19 cellular contexts compared by ENCODE assay signal in the genomic region with DNA sequence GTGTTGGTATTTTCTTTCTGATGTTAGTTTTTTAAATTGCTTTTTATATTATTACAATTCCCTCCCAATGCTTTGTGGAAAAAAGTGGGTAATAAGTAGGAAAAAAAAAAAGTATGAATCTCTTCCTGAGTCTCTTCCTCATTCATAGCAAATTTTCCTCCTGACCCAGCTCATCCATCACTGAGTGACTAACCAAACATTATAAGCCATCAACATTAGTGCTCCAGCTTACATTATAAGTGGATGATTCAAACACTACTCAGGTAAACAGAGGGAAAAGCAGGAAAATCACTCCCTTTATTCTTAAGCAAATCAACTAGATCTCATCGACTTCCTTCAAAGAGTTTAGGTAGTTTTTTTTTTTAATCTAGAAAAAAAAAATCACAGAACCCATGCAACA. TPM values are rescaled to one million over a fixed set of nuclear protein-coding genes. Genes with fewer than 3 reads are reported as not detected.
A peak's percentile ranks its signal among the peaks of the same experiment; 100 is the strongest.
DNase-seq lines count a peak whose midpoint lies in the region; ATAC-seq and TF ChIP-seq lines count a peak whose summit lies in the region.
"Had no signal": no experiment of that assay in that cellular context is flagged by ENCODE, and none has a peak within 500 bp of the region (broad histone marks: within the 10 kb centered on the region; RNA-seq: fewer than 3 reads in every experiment).

No MANE protein-coding gene starts in this region.

- H3K27ac ChIP-seq in endodermal cell (ENCODE audit: low read depth, low read length) = no peak overlapping the region

- no CpG with 5 or more reads among the region's 1 CpG for WGBS in endodermal cell (ENCODE audit: insufficient coverage in 1 of 2, insufficient read length in 1 of 2), 2 experiments

- H3K9me3 ChIP-seq in endodermal cell (ENCODE audit: control insufficient read depth, low read length) = peaks cover 42% of the 10 kb centered on the region

- no peaks in the 10 kb centered on the region for H3K27me3 ChIP-seq in endodermal cell (ENCODE audit: control insufficient read depth, insufficient read depth, low read length, poor library complexity, severe bottlenecking)

- DNase-seq in DMS53 (lab: John Stamatoyannopoulos, UW) (peak; percentile 83), HT1080 (ENCODE audit: low read depth) (peak; percentile 60), epithelial cell of esophagus (ENCODE audit: low read depth) (peak; percentile 75), kidney tubule cell (ENCODE audit: low spot score) (peak; percentile 80), NCI-H345 treated with DMSO at 0.1 percent for 48 hours (lab: John Stamatoyannopoulos, UW; ENCODE audit: unreplicated experiment) (no peak), endodermal cell (no peak), mesenteric fat pad (ENCODE audit: low spot score) (no peak)
- no peak for DNase-seq in stimulated activated naive CD8-positive, alpha-beta T cell treated with anti-CD3 and anti-CD28 coated beads, Interleukin-15, amount 100 ng/mL, for 72 hours
- DNase-seq: CD8-positive, alpha-beta T cell; DND-41; GDM1; Kasumi-1; NCI-H1436 treated with DMSO at 0.1 percent for 48 hours; NCI-H2081 treated with DMSO at 0.1 percent for 48 hours; NCI-H524 had no signal

- H3K4me1 ChIP-seq in endodermal cell (ENCODE audit: control insufficient read depth, insufficient read depth, low read length) = no peaks in the 10 kb centered on the region

- ATAC-seq in stimulated activated naive CD8-positive, alpha-beta T cell treated with anti-CD3 and anti-CD28 coated beads, Interleukin-15, amount 100 ng/mL, for 72 hours = no peak
- ATAC-seq: CD8-positive, alpha-beta T cell; GM23338; Panc1; Right ventricle myocardium inferior had no signal

- H3K9me3 Mint-ChIP-seq in endodermal cell = peaks cover 37% of the 10 kb centered on the region
- H3K9me3 Mint-ChIP-seq in stimulated activated naive CD8-positive, alpha-beta T cell treated with anti-CD3 and anti-CD28 coated beads, Interleukin-15, amount 100 ng/mL, for 72 hours = peaks cover 16 to 41% of the 10 kb centered on the region in 2 donors

- TF ChIP-seq CTCF in epithelial cell of esophagus (IDR thresholded peaks at IDR 0.05; ENCODE audit: insufficient read depth, low read depth, low read length, missing control alignments) (no peak), endodermal cell (conservative IDR thresholded peaks at IDR 0.05) (no peak)

- H3K9ac ChIP-seq in endodermal cell (ENCODE audit: extremely low read depth, low read length, poor library complexity, severe bottlenecking) = no peak overlapping the region

- H3K27ac Mint-ChIP-seq in endodermal cell = no peak overlapping the region
- no peak overlapping the region for H3K27ac Mint-ChIP-seq in stimulated activated naive CD8-positive, alpha-beta T cell treated with anti-CD3 and anti-CD28 coated beads, Interleukin-15, amount 100 ng/mL, for 72 hours
- H3K27ac Mint-ChIP-seq: CD8-positive, alpha-beta T cell; GM23338; IgD-negative memory B cell had no signal

- H3K4me3 ChIP-seq in epithelial cell of esophagus (ENCODE audit: low read length) (no peak overlapping the region), endodermal cell (ENCODE audit: low read length) (no peak overlapping the region)
- H3K4me3 ChIP-seq: GM23338 had no signal

- H3K27me3 Mint-ChIP-seq in endodermal cell (ENCODE audit: insufficient read depth) = no peaks in the 10 kb centered on the region
- no peaks in the 10 kb centered on the region for H3K27me3 Mint-ChIP-seq in stimulated activated naive CD8-positive, alpha-beta T cell treated with anti-CD3 and anti-CD28 coated beads, Interleukin-15, amount 100 ng/mL, for 72 hours

- H3K4me3 Mint-ChIP-seq in endodermal cell = no peak overlapping the region
- no peak overlapping the region for H3K4me3 Mint-ChIP-seq in stimulated activated naive CD8-positive, alpha-beta T cell treated with anti-CD3 and anti-CD28 coated beads, Interleukin-15, amount 100 ng/mL, for 72 hours
- H3K4me3 Mint-ChIP-seq: CD8-positive, alpha-beta T cell; GM23338; IgD-negative memory B cell had no signal

- H3K36me3 ChIP-seq in endodermal cell (ENCODE audit: control insufficient read depth, insufficient read depth, low read length) = no peaks in the 10 kb centered on the region

- H3K36me3 Mint-ChIP-seq in endodermal cell (ENCODE audit: low read depth) = peaks cover 4% of the 10 kb centered on the region
- H3K36me3 Mint-ChIP-seq: IgD-negative memory B cell had no signal

- H3K4me1 Mint-ChIP-seq in endodermal cell = no peaks in the 10 kb centered on the region
- H3K4me1 Mint-ChIP-seq in stimulated activated naive CD8-positive, alpha-beta T cell treated with anti-CD3 and anti-CD28 coated beads, Interleukin-15, amount 100 ng/mL, for 72 hours = no peaks in the 10 kb centered on the region
- H3K4me1 Mint-ChIP-seq: IgD-negative memory B cell had no signal

RNA-seq across cellular contexts. Expression of gene SAMD13, which starts 15.4 kb away (rescaled TPM):
- 0.47 and 0.79 TPM in 2 replicates for total RNA-seq in HT1080 (2014; rRNA removed; shearing (Covaris generic))
- polyA plus RNA-seq in HT1080 (2015; cell fraction: cytosol; rRNA removed) = 1.2 and 1.4 TPM in 2 replicates
- 0.22 and 1.6 TPM in 2 replicates for polyA plus RNA-seq in HT1080 (2015; cell fraction: nucleus; rRNA removed)
- total RNA-seq in endodermal cell (1 to 10 TPM; 1.8 to 2.5 TPM), mesenteric fat pad (0.61 TPM)
- polyA plus RNA-seq in endodermal cell (2013, experiment 1 of 2) = 4.2 TPM
- 4.1 TPM for polyA plus RNA-seq in endodermal cell (2013, experiment 2 of 2)
- total RNA-seq: CD8-positive, alpha-beta T cell had no signal
- polyA plus RNA-seq: IgD-negative memory B cell had no signal

Comparison
In these comparisons a context has a peak if more than half of its experiments do, and no peak if none do; other contexts are left out.
1. DNase-seq: peak in DMS53 (single experiment), HT1080 (single experiment), epithelial cell of esophagus (single experiment) and kidney tubule cell (single experiment); none in NCI-H345 treated with DMSO at 0.1 percent for 48 hours (single experiment), endodermal cell (single experiment), stimulated activated naive CD8-positive, alpha-beta T cell treated with anti-CD3 and anti-CD28 coated beads, Interleukin-15, amount 100 ng/mL, for 72 hours (0 of 2) and mesenteric fat pad (single experiment).